Comparison of ENCODE assay signal across 8 cellular contexts in the genomic region with DNA sequence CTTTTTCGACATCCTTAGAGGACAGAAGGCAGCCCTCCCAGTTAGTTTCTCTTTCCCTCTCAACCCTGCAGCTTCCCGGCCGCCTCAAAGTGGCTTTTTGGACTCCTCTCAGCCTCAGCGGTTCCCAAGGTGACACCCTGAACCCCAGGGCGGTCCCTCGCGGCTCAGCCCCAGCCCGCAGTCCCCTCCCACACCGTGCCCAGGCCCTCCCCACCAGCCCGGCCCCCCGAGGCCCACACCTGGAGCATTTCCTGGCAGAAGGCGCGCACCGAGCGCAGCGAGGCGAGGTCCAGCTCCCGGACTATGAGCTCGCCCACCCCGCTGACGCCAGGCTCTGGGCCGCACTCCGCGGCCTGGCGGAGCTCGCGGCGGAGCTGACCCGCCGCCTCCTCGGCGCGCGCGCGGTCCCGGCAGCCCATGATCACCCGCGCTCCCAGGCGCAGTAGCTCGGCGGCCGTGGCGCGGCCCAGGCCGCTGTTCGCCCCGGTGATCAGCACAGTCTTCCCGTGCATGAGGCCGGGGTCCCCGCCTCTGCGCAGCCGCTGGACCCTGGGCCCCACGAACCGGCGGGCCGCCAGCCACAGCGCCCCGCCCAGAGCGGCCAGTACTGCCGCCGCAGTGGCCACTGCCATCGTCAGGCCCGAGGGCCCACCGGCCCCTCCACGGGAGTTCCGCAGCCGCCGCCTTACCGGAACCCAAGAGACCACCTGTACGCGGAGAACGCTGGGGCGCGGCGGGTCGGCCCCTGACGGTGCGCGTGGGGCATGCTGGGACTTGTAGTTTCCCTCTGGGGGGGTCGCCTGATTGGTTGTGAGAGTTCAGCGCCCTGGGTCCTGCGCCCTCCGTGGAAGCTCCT. TPM values are rescaled to one million over a fixed set of nuclear protein-coding genes. Genes with fewer than 3 reads are reported as not detected.
DNase-seq lines count a peak whose midpoint lies in the region; ATAC-seq, FAIRE-seq and TF ChIP-seq lines count a peak whose summit lies in the region.

A gene with protein sequence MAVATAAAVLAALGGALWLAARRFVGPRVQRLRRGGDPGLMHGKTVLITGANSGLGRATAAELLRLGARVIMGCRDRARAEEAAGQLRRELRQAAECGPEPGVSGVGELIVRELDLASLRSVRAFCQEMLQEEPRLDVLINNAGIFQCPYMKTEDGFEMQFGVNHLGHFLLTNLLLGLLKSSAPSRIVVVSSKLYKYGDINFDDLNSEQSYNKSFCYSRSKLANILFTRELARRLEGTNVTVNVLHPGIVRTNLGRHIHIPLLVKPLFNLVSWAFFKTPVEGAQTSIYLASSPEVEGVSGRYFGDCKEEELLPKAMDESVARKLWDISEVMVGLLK (minus strand): TSS at position 713 of the 856 bp plus-strand sequence. CDS start 81 bp downstream, at position 632.

- intact Hi-C loops in OCI-LY7 (cut with micrococcal nuclease; ENCODE audit: unreplicated experiment) (loop anchor here (2.0 to 5.0 kb wide), 3 partner anchors 41 to 1342 kb away; a partner anchor contains a TSS), endothelial cell of umbilical vein (cut with micrococcal nuclease) (loop anchor here (1.0 kb wide), 1 partner anchor 1340 kb away; no protein-coding TSS in a partner anchor)

- dilution Hi-C loops in endothelial cell of umbilical vein (cut with MboI; ENCODE audit: extremely low pct_ligation_motif_present, low sequenced_read_pairs) = no loop called here

- H3K79me2 ChIP-seq in OCI-LY7 (ENCODE audit: insufficient read depth, low read depth, low read length) (peaks cover 29% of the 10 kb centered on the region), endothelial cell of umbilical vein (ENCODE audit: control insufficient read depth, insufficient read depth, low read length) (peaks cover 15% of the 10 kb centered on the region)

- H3K4me1 ChIP-seq in OCI-LY7 (ENCODE audit: insufficient read depth, low read length, poor library complexity, severe bottlenecking) (peaks cover 24% of the 10 kb centered on the region), endothelial cell of umbilical vein (ENCODE audit: control insufficient read depth, extremely low read depth, insufficient read depth, low read length) (peaks cover 19% of the 10 kb centered on the region)

- peak; percentile 51 for TF ChIP-seq POLR2A in endothelial cell of umbilical vein (IDR thresholded peaks at IDR 0.05; ENCODE audit: low read depth, low read length)

- peak within 1 kb of the TSS; percentile 98 for H2AFZ ChIP-seq in OCI-LY7 (ENCODE audit: low read length)
- peak within 1 kb of the TSS; percentile 98 for H2AFZ ChIP-seq in endothelial cell of umbilical vein (ENCODE audit: low read depth, low read length)

- H3K27me3 ChIP-seq in endothelial cell of umbilical vein (ENCODE audit: control insufficient read depth in 2 of 2, insufficient read depth in 2 of 2, low read length in 2 of 2) = no peaks in the 10 kb centered on the region

- DNase-seq in D721Med (ENCODE audit: insufficient read length, low spot score) (peak; percentile 26), HuH-7.5 (ENCODE audit: low spot score) (peak; percentile 64), OCI-LY7 (ENCODE audit: low spot score) (peak; percentile 94), activated T-cell treated with anti-CD3 and anti-CD28 coated beads for 1 hour (ENCODE audit: low read depth) (peak; percentile 88), endothelial cell of umbilical vein (ENCODE audit: low read depth, low spot score) (peak; percentile 89), midbrain (lab: John Stamatoyannopoulos, UW) (peak; percentile 94)
- DNase-seq in stimulated activated CD8-positive, alpha-beta memory T cell treated with anti-CD3 and anti-CD28 coated beads, Interleukin-2, amount 100 ng/mL, for 1 hour (ENCODE audit: low read depth in 2 of 2) = peak; percentile 83 to 84

- H3K4me3 ChIP-seq in OCI-LY7 (ENCODE audit: low read depth, low read length, poor library complexity, severe bottlenecking) (peak within 1 kb of the TSS; percentile 88), endothelial cell of umbilical vein (replicated peaks in 1 of 3; ENCODE audit: insufficient read depth in 1 of 3, low read depth in 1 of 3, low read length in 3 of 3) (peak within 1 kb of the TSS; percentile 41 to 95 (median 46))

- peak; percentile 97 for ATAC-seq in GM21526 (IDR thresholded peaks at IDR 0.05; ENCODE audit: low FRiP score, unreplicated experiment)

- no peaks in the 10 kb centered on the region for H3K9me2 ChIP-seq in OCI-LY7 (ENCODE audit: insufficient read depth, low read length)

- H3K9ac ChIP-seq in endothelial cell of umbilical vein (replicated peaks; ENCODE audit: extremely low read depth, insufficient read depth, low read length) = peak within 1 kb of the TSS; percentile 80

- FAIRE-seq in D721Med (lab: Jason Lieb, UNC) = no peak
- FAIRE-seq in endothelial cell of umbilical vein (lab: Jason Lieb, UNC) = peak; percentile 90

- peak within 1 kb of the TSS; percentile 55 for H3K27ac ChIP-seq in OCI-LY7 (ENCODE audit: low read depth, low read length, poor library complexity, severe bottlenecking)
- H3K27ac ChIP-seq in endothelial cell of umbilical vein (ENCODE audit: insufficient read depth, low read depth, low read length) = peak within 1 kb of the TSS; percentile 58

- BruUV-seq in OCI-LY7 (replicated peaks; lab: Mats Ljungman, UMichigan) (no TSS peak), endothelial cell of umbilical vein (replicated peaks; lab: Mats Ljungman, UMichigan) (no TSS peak)

- peaks cover 11% of the 10 kb centered on the region for H3K36me3 ChIP-seq in OCI-LY7 (ENCODE audit: insufficient read depth, low read length)
- H3K36me3 ChIP-seq in endothelial cell of umbilical vein (ENCODE audit: control insufficient read depth in 2 of 2, extremely low read depth in 1 of 2, insufficient read depth in 2 of 2, low read length in 2 of 2) = peaks cover 2 to 3% of the 10 kb centered on the region in 2 experiments

- CTCF ChIA-PET in OCI-LY7 (lab: Charles Lee; ENCODE audit: unreplicated experiment) = interaction anchor here (0.9 kb wide), 1 partner anchor 38 kb away, joined by 3 read pairs; no protein-coding TSS in a partner anchor
- CTCF ChIA-PET in endothelial cell of umbilical vein (lab: Charles Lee) = interaction anchor here (0.7 to 3.0 kb wide), 5 partner anchors 8 to 264 kb away, joined by 3 to 20 read pairs (median 4); no protein-coding TSS in a partner anchor

- H3K9me1 ChIP-seq in endothelial cell of umbilical vein (replicated peaks; ENCODE audit: control insufficient read depth, extremely low read depth, insufficient read depth, low read length) = peaks cover 6% of the 10 kb centered on the region

- H4K20me1 ChIP-seq in OCI-LY7 (ENCODE audit: insufficient read depth, low read length) (peaks cover 12% of the 10 kb centered on the region; the same call in 1 of the 2 replicates), endothelial cell of umbilical vein (replicated peaks; ENCODE audit: control insufficient read depth, extremely low read depth, insufficient read depth, low read length) (no peaks in the 10 kb centered on the region)

- H3K4me2 ChIP-seq in OCI-LY7 (ENCODE audit: low read length) (peak within 1 kb of the TSS; percentile 94), endothelial cell of umbilical vein (ENCODE audit: insufficient read depth, low read length) (peak within 1 kb of the TSS; percentile 61)

- no peak for TF ChIP-seq CTCF in D721Med (IDR thresholded peaks at IDR 0.05; ENCODE audit: insufficient read depth, missing control alignments)
- no peak for TF ChIP-seq CTCF in OCI-LY7 (conservative IDR thresholded peaks at IDR 0.05; ENCODE audit: low read length)
- TF ChIP-seq CTCF in endothelial cell of umbilical vein (IDR thresholded peaks at IDR 0.05; ENCODE audit: extremely low read depth in 1 of 2, insufficient read depth in 1 of 2, low read depth in 1 of 2, low read length in 2 of 2) = no peak

- POLR2A ChIA-PET in OCI-LY7 (lab: Charles Lee) = interaction anchor here (0.6 to 2.6 kb wide), 15 partner anchors 11 to 1507 kb away, joined by 3 to 10 read pairs (median 4); a partner anchor contains a TSS
- POLR2A ChIA-PET in endothelial cell of umbilical vein (lab: Charles Lee) = interaction anchor here (0.5 to 0.7 kb wide), 2 partner anchors 17 to 40 kb away, joined by 3 to 8 read pairs; no protein-coding TSS in a partner anchor

- H3K9me3 ChIP-seq in OCI-LY7 (ENCODE audit: low read length) = peaks cover 7% of the 10 kb centered on the region; the same call in 1 of the 2 replicates
- H3K9me3 ChIP-seq in endothelial cell of umbilical vein (replicated peaks; ENCODE audit: control insufficient read depth, insufficient read depth, low read length) = no peaks in the 10 kb centered on the region

TF ChIP-seq in endothelial cell of umbilical vein, 7 proteins besides CTCF, POLR2A, EP300 and RAD21:
- peak; percentile 39 for TF ChIP-seq POLR2AphosphoS5 (IDR thresholded peaks at IDR 0.05; ENCODE audit: insufficient read depth, low read depth, low read length)
- no peak for TF ChIP-seq GATA2 (IDR thresholded peaks at IDR 0.05; ENCODE audit: insufficient read depth, insufficient read length, low read depth, low read length)

RNA-seq across cellular contexts. Expression of the gene that starts here (rescaled TPM):
- total RNA-seq in OCI-LY7 (2014; rRNA removed; shearing (Covaris generic)) = 25.2 and 27.5 TPM in 2 replicates
- total RNA-seq in OCI-LY7 (2022) = 20.6 and 24.0 TPM in 2 replicates
- total RNA-seq in endothelial cell of umbilical vein = 12.4 and 14.7 TPM in 2 replicates
- 8.8 TPM in 2 replicates for polyA plus RNA-seq in endothelial cell of umbilical vein
- polyA plus RNA-seq in endothelial cell of umbilical vein (2011; cell fraction: cytosol; rRNA removed) = 10.0 and 11.7 TPM in 2 replicates
- polyA plus RNA-seq in endothelial cell of umbilical vein (2011; cell fraction: nucleus; rRNA removed) = 5.1 and 6.1 TPM in 2 replicates
- 18.4 and 19.1 TPM in 2 replicates for polyA plus RNA-seq in endothelial cell of umbilical vein (2012)
- polyA minus RNA-seq in endothelial cell of umbilical vein = 6.2 and 7.0 TPM in 2 replicates
- polyA minus RNA-seq in endothelial cell of umbilical vein (2011; cell fraction: cytosol; rRNA and poly(A)+ RNA removed) = 8.8 TPM
- polyA minus RNA-seq in endothelial cell of umbilical vein (2011; cell fraction: nucleus; rRNA and poly(A)+ RNA removed) = 2.9 and 4.4 TPM in 2 replicates

Comparison
In these comparisons a context has a peak if more than half of its experiments do, and no peak if none do; other contexts are left out.
1. Peak in every context shown above with its lines: DNase-seq, ATAC-seq, H3K4me3 ChIP-seq and H3K27ac ChIP-seq.
2. DNase-seq: peak in every context shown above with its lines; median percentile 94 in OCI-LY7; 94 in midbrain; 89 in endothelial cell of umbilical vein; 88 in activated T-cell treated with anti-CD3 and anti-CD28 coated beads for 1 hour; 84 in stimulated activated CD8-positive, alpha-beta memory T cell treated with anti-CD3 and anti-CD28 coated beads, Interleukin-2, amount 100 ng/mL, for 1 hour; 64 in HuH-7.5; 26 in D721Med.